Comparison of ENCODE assay signal across 1 cellular context in genomic region chr7:151114151-151115090, GRCh38.
TF ChIP-seq lines count a peak whose summit lies in the region.

No MANE protein-coding gene starts in this region.

TF ChIP-seq in HCT116, 20 proteins besides CTCF, POLR2A, EP300 and RAD21 (continued from another document):
- TF ChIP-seq MAX (IDR thresholded peaks at IDR 0.05) (no peak), FOSL1 (IDR thresholded peaks at IDR 0.05; ENCODE audit: low read depth) (no peak), ATF3 (IDR thresholded peaks at IDR 0.05) (no peak), POLR2AphosphoS5 (IDR thresholded peaks at IDR 0.05; ENCODE audit: low read depth, low read length) (no peak), ELF1 (IDR thresholded peaks at IDR 0.05; ENCODE audit: borderline replicate concordance, low read depth) (no peak), EZH2 (IDR thresholded peaks at IDR 0.05) (no peak), YY1 (IDR thresholded peaks at IDR 0.05; ENCODE audit: extremely low read depth, insufficient replicate concordance, low read depth, low read length) (no peak), ZBTB33 (IDR thresholded peaks at IDR 0.05; ENCODE audit: extremely low read depth, insufficient replicate concordance, low read length) (no peak), JUND (IDR thresholded peaks at IDR 0.05) (no peak), TCF7L2 (IDR thresholded peaks at IDR 0.05; ENCODE audit: borderline replicate concordance, extremely low read depth, insufficient read depth, insufficient read length) (no peak), CBX3 (IDR thresholded peaks at IDR 0.05; ENCODE audit: low read depth) (no peak)
TF ChIP-seq in HCT116: peak in this region for 0.
